In the genomic region with DNA sequence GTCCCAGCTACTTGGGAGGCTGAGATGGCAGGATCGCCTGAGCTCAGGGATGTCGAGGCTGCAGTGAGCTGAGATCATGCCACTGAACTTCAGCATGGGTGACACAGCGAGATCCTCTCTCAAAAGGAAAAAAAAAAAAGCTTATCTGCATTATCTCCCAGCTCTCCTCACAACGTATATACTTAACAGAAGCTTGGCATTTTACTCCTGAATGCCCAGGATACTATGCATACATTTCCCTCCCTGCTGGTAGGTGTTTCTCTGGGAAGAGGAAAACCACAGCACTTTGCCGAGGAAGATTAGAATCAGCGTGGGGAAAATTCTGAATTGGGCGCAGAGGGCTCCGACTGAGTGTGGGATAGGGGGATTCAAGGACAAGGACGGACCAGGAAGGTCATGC, we compare ENCODE assay signal across 21 cellular contexts.
"Had no signal": no experiment of that assay in that cellular context is flagged by ENCODE, and none has a peak within 500 bp of the region (broad histone marks: within the 10 kb centered on the region; RNA-seq: fewer than 3 reads in every experiment).

No MANE protein-coding gene starts in this region.

- H3K27ac ChIP-seq: SJCRH30, SK-N-MC had no signal

- ATAC-seq: Panc1, PC-3, Right ventricle myocardium inferior had no signal

- H3K9me3 ChIP-seq: SJCRH30 had no signal

- H3K36me3 ChIP-seq: SJCRH30 had no signal

- DNase-seq: KBM-7, MV-4-11, NCI-H1048, NCI-H1105, NCI-H1417 treated with DMSO at 0.1 percent for 48 hours, NCI-H146, NCI-H1694 treated with DMSO at 0.1 percent for 48 hours, NCI-H1930, NCI-H2081, NCI-H2107, NCI-H2227 treated with DMSO at 0.1 percent for 48 hours, NCI-H510A, NCI-H524 treated with DMSO at 0.1 percent for 48 hours, NCI-H69, NCI-H774, PC-3, SHP77 treated with DMSO at 0.1 percent for 48 hours, SJCRH30 had no signal

- H3K4me3 ChIP-seq: SJCRH30, SK-N-MC had no signal

- H3K4me1 ChIP-seq: SJCRH30 had no signal
